ENCODE assay signal across 8 cellular contexts in the genomic region with DNA sequence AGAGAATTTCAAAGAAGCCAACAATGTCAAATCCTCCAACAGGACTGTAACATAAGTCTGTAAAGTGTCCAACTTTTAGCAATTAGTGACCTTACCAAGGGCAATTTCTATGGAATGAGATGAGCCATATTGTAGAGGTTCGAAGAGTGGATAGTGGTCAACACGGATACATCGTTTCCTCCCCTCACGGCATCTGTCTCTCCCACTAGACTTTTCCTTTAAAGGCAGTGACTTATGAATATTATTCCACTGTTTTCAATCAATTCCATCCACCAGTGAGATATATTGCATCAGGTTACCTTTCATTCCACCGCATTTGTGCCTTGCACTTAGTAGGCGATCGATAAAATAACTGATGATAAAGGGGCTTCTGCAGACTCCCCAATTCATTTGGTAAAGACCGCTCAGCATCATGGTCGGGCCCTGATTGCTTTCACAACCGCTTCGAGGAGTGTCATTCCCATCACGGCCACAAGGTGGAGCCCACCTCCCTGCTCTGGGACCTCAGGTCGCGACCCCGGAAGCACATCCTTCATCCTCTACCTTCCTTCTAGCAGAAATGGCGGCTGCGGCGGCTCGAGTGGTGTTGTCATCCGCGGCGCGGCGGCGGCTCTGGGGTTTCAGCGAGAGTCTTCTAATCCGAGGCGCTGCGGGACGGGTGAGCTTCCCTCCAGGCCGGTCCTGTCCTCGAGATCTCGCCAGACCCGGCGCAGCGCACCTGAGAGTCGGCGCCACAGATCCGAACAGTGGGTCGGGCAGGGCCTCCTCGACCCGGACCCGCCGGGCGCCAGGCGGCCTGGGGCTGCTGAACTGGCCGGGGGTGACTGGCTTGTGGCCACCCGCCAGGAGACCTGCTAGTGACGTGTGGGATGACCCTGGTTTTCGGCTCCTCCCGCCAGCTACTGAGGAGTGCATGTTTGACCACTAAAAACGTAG.
DNase-seq lines count a peak whose midpoint lies in the region; ATAC-seq lines count a peak whose summit lies in the region.

A gene with protein sequence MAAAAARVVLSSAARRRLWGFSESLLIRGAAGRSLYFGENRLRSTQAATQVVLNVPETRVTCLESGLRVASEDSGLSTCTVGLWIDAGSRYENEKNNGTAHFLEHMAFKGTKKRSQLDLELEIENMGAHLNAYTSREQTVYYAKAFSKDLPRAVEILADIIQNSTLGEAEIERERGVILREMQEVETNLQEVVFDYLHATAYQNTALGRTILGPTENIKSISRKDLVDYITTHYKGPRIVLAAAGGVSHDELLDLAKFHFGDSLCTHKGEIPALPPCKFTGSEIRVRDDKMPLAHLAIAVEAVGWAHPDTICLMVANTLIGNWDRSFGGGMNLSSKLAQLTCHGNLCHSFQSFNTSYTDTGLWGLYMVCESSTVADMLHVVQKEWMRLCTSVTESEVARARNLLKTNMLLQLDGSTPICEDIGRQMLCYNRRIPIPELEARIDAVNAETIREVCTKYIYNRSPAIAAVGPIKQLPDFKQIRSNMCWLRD (plus strand): TSS at position 535 of the 936 bp plus-strand sequence. CDS start 25 bp downstream, at position 560.

- ATAC-seq in GM19025 (IDR thresholded peaks at IDR 0.05; ENCODE audit: low read depth, unreplicated experiment) (peak; percentile 85), HG03342 (IDR thresholded peaks at IDR 0.05; ENCODE audit: unreplicated experiment) (peak; percentile 95)
- ATAC-seq in central memory CD8-positive, alpha-beta T cell (replicated peaks; ENCODE audit: extremely low read depth, poor library complexity, severe bottlenecking) = peak; percentile 98

- peak within 1 kb of the TSS; percentile 92 for H3K27ac Mint-ChIP-seq in central memory CD8-positive, alpha-beta T cell (ENCODE audit: low read depth)

- DNase-seq in AG20443 (ENCODE audit: low spot score) = peak; percentile 96
- DNase-seq in NCI-H345 treated with DMSO at 0.1 percent for 48 hours (lab: John Stamatoyannopoulos, UW; ENCODE audit: unreplicated experiment) = peak; percentile 80
- peak; percentile 92 for DNase-seq in activated CD4-positive, CD25-positive, alpha-beta regulatory T cell treated with anti-CD3 and anti-CD28 coated beads, Interleukin-2, amount 50 U/mL, for 16 hours (ENCODE audit: low read depth, low spot score)
- peak; percentile 92 to 99 for DNase-seq in central memory CD8-positive, alpha-beta T cell (ENCODE audit: low spot score in 2 of 2)
- peak; percentile 89 for DNase-seq in iris pigment epithelial cell (ENCODE audit: low read depth)
- DNase-seq in stimulated activated CD4-positive, alpha-beta T cell treated with anti-CD3 and anti-CD28 coated beads, Interleukin-12 subunit alpha, Interleukin-12 subunit beta, amount 100 ng/mL, for 4 hours = peak; percentile 97

- H3K4me1 Mint-ChIP-seq in central memory CD8-positive, alpha-beta T cell = peaks cover 35% of the 10 kb centered on the region

- no peaks in the 10 kb centered on the region for H3K9me3 Mint-ChIP-seq in central memory CD8-positive, alpha-beta T cell

- H3K27me3 Mint-ChIP-seq in central memory CD8-positive, alpha-beta T cell = peaks cover 8% of the 10 kb centered on the region

- H3K4me3 Mint-ChIP-seq in central memory CD8-positive, alpha-beta T cell = peak within 1 kb of the TSS; percentile 85

- H3K36me3 Mint-ChIP-seq in central memory CD8-positive, alpha-beta T cell (ENCODE audit: insufficient read depth) = peaks cover 32% of the 10 kb centered on the region

Comparison
In these comparisons a context has a peak if more than half of its experiments do, and no peak if none do; other contexts are left out.
1. Peak in every context shown above with its lines: DNase-seq and ATAC-seq.